9 cellular contexts compared by ENCODE assay signal in the genomic region with DNA sequence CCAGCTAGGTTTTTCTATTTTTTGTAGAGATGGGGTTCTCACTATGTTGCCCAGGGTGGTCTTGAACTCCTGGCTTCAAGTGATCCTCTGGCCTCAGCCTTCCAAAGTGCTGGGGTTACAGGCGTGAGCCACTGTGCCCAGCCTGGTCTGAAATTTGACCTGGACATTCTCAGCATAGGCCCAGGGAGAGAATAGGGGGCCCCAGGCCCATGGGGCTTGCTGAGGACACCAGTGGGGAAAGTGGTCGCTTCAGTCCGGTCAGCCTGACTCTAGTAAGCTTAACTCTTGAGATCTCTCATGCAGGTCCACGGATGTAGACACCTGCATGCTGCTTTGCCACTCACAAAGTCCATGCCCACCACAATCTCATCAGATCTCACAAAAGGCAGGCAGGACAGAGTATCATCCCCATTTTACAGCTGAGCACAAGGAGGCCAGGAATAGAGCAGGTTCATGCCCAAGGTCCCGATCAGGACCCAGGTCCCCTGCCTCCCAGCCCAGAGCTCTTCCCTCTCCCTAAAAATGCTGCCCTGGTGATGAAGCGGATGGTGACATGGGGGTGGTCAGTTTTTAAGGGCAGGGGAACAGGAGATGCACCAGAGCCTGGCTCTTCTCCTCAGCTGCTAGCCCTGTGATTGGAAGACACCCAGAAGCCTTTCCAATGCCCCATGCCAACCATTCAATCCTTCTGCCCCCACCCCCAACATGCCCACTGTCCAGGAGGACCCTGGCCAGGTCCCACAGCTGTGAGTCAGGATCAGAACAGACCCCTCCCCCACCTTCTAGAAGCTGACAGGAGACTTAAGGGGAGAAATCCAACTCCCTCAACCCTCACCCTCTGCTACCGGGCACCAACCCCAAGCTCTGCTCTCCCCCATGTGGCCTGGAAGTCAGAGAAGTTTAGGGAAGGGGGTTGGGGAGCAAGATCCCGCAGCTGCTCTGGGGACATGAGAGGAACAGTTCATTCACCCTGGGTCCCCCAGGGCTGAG. TPM values are rescaled to one million over a fixed set of nuclear protein-coding genes. Genes with fewer than 3 reads are reported as not detected.
DNase-seq lines count a peak whose midpoint lies in the region; ATAC-seq, FAIRE-seq and TF ChIP-seq lines count a peak whose summit lies in the region.
"Had no signal": no experiment of that assay in that cellular context is flagged by ENCODE, and none has a peak within 500 bp of the region (broad histone marks: within the 10 kb centered on the region; RNA-seq: fewer than 3 reads in every experiment).

No MANE protein-coding gene starts in this region.

- H3K27ac ChIP-seq in astrocyte (ENCODE audit: low read depth, low read length) (peak overlapping the region; percentile 59), HepG2 (ENCODE audit: extremely low read length, insufficient read depth, low read length) (no peak overlapping the region), tibial nerve (peak overlapping the region; percentile 79 to 97 (median 87))

- BruUV-seq in HepG2 (replicated peaks; lab: Mats Ljungman, UMichigan), result no TSS peak

- H3K4me1 Mint-ChIP-seq in activated T-cell treated with anti-CD3 and anti-CD28 coated beads, Interleukin-2, amount 50 U/mL, for 72 hours (ENCODE audit: low read depth), result peaks cover 57% of the 10 kb centered on the region
- H3K4me1 Mint-ChIP-seq in astrocyte (ENCODE audit: low read depth, unreplicated experiment), result peaks cover 40% of the 10 kb centered on the region

- H3K9me3 Mint-ChIP-seq in activated T-cell treated with anti-CD3 and anti-CD28 coated beads, Interleukin-2, amount 50 U/mL, for 72 hours, result no peaks in the 10 kb centered on the region
- no peaks in the 10 kb centered on the region for H3K9me3 Mint-ChIP-seq in astrocyte (ENCODE audit: unreplicated experiment)

- TF ChIP-seq POLR2A in HepG2 (IDR thresholded peaks at IDR 0.05; ENCODE audit: insufficient read depth in 1 of 2, low read depth in 2 of 2, low read length in 2 of 2), result no peak
- TF ChIP-seq POLR2A in tibial nerve (IDR thresholded peaks at IDR 0.05), result no peak

- FAIRE-seq in astrocyte (lab: Jason Lieb, UNC) (no peak), HepG2 (lab: Jason Lieb, UNC) (no peak)

- ATAC-seq in activated T-cell treated with anti-CD3 and anti-CD28 coated beads, Interleukin-2, amount 50 U/mL, for 72 hours (replicated peaks in 1 of 2), result no peak
- ATAC-seq in HepG2 (no peak), HG03439 (IDR thresholded peaks at IDR 0.05; ENCODE audit: unreplicated experiment) (no peak), GM19463 (IDR thresholded peaks at IDR 0.05; ENCODE audit: unreplicated experiment) (no peak)

- peak overlapping the region; percentile 89 for H3K9ac ChIP-seq in astrocyte (ENCODE audit: low read length)
- peak overlapping the region; percentile 85 for H3K9ac ChIP-seq in HepG2 (ENCODE audit: insufficient read depth, low read depth, low read length)

- H3K4me1 ChIP-seq in astrocyte (ENCODE audit: insufficient read depth, low read length) (peaks cover 46% of the 10 kb centered on the region), HepG2 (ENCODE audit: insufficient read depth, low read length) (peaks cover 66% of the 10 kb centered on the region), tibial nerve (peaks cover 0 to 72% (median 52%) of the 10 kb centered on the region in 4 donors)

- no peaks in the 10 kb centered on the region for H3K9me3 ChIP-seq in astrocyte (ENCODE audit: insufficient read depth, low read depth, low read length)
- no peaks in the 10 kb centered on the region for H3K9me3 ChIP-seq in HepG2 (ENCODE audit: low read length)
- H3K9me3 ChIP-seq in tibial nerve, result no peaks in the 10 kb centered on the region

- H4K20me1 ChIP-seq in astrocyte (ENCODE audit: insufficient read depth, low read length), result peaks cover 27% of the 10 kb centered on the region
- H4K20me1 ChIP-seq in HepG2 (ENCODE audit: insufficient read depth, low read length), result no peaks in the 10 kb centered on the region

- H3K27me3 ChIP-seq in astrocyte (ENCODE audit: insufficient read depth, low read length) (no peaks in the 10 kb centered on the region), HepG2 (ENCODE audit: control insufficient read depth in 1 of 2, insufficient read depth in 2 of 2, low read length in 2 of 2) (no peaks in the 10 kb centered on the region; a peak in 1 of 5 replicates), tibial nerve (no peaks in the 10 kb centered on the region)

- no peak for TF ChIP-seq CTCF in astrocyte (IDR thresholded peaks at IDR 0.05; ENCODE audit: insufficient read depth, low read depth, low read length)
- TF ChIP-seq CTCF in HepG2 (CRISPR knock-in tag; IDR thresholded peaks at IDR 0.05), result no peak
- no peak for TF ChIP-seq CTCF in tibial nerve (IDR thresholded peaks at IDR 0.05)

- POLR2A ChIA-PET in HepG2 (lab: Yijun Ruan, JAX), result interaction anchor here (1.4 kb wide), 1 partner anchor 10 kb away, joined by 10 read pairs; the partner anchor contains the start of gene UTP11

- peak overlapping the region; percentile 65 for H3K27ac Mint-ChIP-seq in activated T-cell treated with anti-CD3 and anti-CD28 coated beads, Interleukin-2, amount 50 U/mL, for 72 hours
- H3K27ac Mint-ChIP-seq in astrocyte (ENCODE audit: unreplicated experiment), result peak overlapping the region; percentile 66

- no peak for TF ChIP-seq RAD21 in HepG2 (CRISPR knock-in tag; IDR thresholded peaks at IDR 0.05)

- CTCF ChIA-PET in HepG2 (lab: Yijun Ruan, JAX; ENCODE audit: low intra/inter-chr PET ratio, low total read pairs), result interaction anchor here (1.1 kb wide), 1 partner anchor 14 kb away, joined by 3 read pairs; the partner anchor contains the start of gene SF3A3

- in situ Hi-C loops in HepG2 (cut with HindIII; ENCODE audit: extremely low pct_ligation_motif_present, low pct_unique_long_range_greater_than_20kb), result no loop called here

- H3K36me3 ChIP-seq in astrocyte (ENCODE audit: insufficient read depth, low read length), result peaks cover 4% of the 10 kb centered on the region
- peaks cover under 1 to 5% of the 10 kb centered on the region in 2 experiments; a peak in 4 of 5 replicates for H3K36me3 ChIP-seq in HepG2 (replicated peaks in 1 of 2; ENCODE audit: control insufficient read depth in 1 of 2, insufficient read depth in 2 of 2, low read length in 2 of 2)
- H3K36me3 ChIP-seq in tibial nerve, result peaks cover 0 to 5% (median 0%) of the 10 kb centered on the region in 3 donors

- H3K27me3 Mint-ChIP-seq in activated T-cell treated with anti-CD3 and anti-CD28 coated beads, Interleukin-2, amount 50 U/mL, for 72 hours (ENCODE audit: low read depth), result no peaks in the 10 kb centered on the region
- no peaks in the 10 kb centered on the region for H3K27me3 Mint-ChIP-seq in astrocyte (ENCODE audit: low read depth, unreplicated experiment)

- H3K4me3 Mint-ChIP-seq in activated T-cell treated with anti-CD3 and anti-CD28 coated beads, Interleukin-2, amount 50 U/mL, for 72 hours, result peak overlapping the region; percentile 84 to 85
- H3K4me3 Mint-ChIP-seq in astrocyte (ENCODE audit: unreplicated experiment), result peak overlapping the region; percentile 92

- peak overlapping the region; percentile 92 for H3K4me2 ChIP-seq in astrocyte (ENCODE audit: low read length)
- peak overlapping the region; percentile 93 for H3K4me2 ChIP-seq in HepG2 (ENCODE audit: low read depth, low read length)

- H2AFZ ChIP-seq in astrocyte (ENCODE audit: low read depth, low read length), result no peak overlapping the region
- no peak overlapping the region for H2AFZ ChIP-seq in HepG2 (ENCODE audit: low read length)

- H3K4me3 ChIP-seq in astrocyte (ENCODE audit: insufficient read depth, low read depth, low read length) (peak overlapping the region; percentile 87), HepG2 (replicated peaks in 1 of 3; ENCODE audit: insufficient read depth in 1 of 3, low read depth in 2 of 3, low read length in 3 of 3) (peak overlapping the region; percentile 56 to 93 (median 87)), tibial nerve (peak overlapping the region; percentile 57 to 88 (median 75))

- DNase-seq in activated T-cell treated with anti-CD3 and anti-CD28 coated beads, Interleukin-2, amount 50 U/mL, for 72 hours, result no peak
- DNase-seq in activated T-cell treated with anti-CD3 and anti-CD28 coated beads for 4 hours (no peak), astrocyte (ENCODE audit: low read depth) (no peak), HepG2 (ENCODE audit: low spot score) (no peak), tibial nerve (ENCODE audit: low spot score in 2 of 2) (no peak), kidney tubule cell (ENCODE audit: low spot score) (no peak)

- intact Hi-C loops in HepG2 (cut with micrococcal nuclease; ENCODE audit: unreplicated experiment), result no loop called here

- TF ChIP-seq EP300 in HepG2 (IDR thresholded peaks at IDR 0.05; ENCODE audit: low read depth in 2 of 2, low read length in 2 of 2) (no peak), HepG2 (CRISPR knock-in tag; IDR thresholded peaks at IDR 0.05; ENCODE audit: borderline replicate concordance) (no peak), tibial nerve (IDR thresholded peaks at IDR 0.05) (no peak)

- 68% methylated on average over 6 of the region's 8 CpGs for WGBS in HepG2 (ENCODE audit: low lambda C conversion rate)
- 70 to 75% methylated on average over 7 to 8 of the region's 8 CpGs for WGBS in tibial nerve, 2 donors

- peaks cover 63% of the 10 kb centered on the region for H3K79me2 ChIP-seq in astrocyte (ENCODE audit: insufficient read depth, low read length)
- peaks cover 20% of the 10 kb centered on the region for H3K79me2 ChIP-seq in HepG2 (ENCODE audit: insufficient read depth, low read length)

- peaks cover 2 to 3% of the 10 kb centered on the region in 2 donors for H3K36me3 Mint-ChIP-seq in activated T-cell treated with anti-CD3 and anti-CD28 coated beads, Interleukin-2, amount 50 U/mL, for 72 hours (ENCODE audit: insufficient read depth in 2 of 2)
- H3K36me3 Mint-ChIP-seq in astrocyte (ENCODE audit: low read depth, unreplicated experiment), result peaks cover 12% of the 10 kb centered on the region

RNA-seq across cellular contexts. Expression of gene FHL3, which starts 1.8 kb away (rescaled TPM):
- 10 to 100 TPM; 32.7 to 34.5 TPM for total RNA-seq in activated T-cell treated with anti-CD3 and anti-CD28 coated beads, Interleukin-2, amount 50 U/mL, for 72 hours
- total RNA-seq in astrocyte (107 and 116 TPM in 2 replicates), HepG2 (2016; rRNA removed; fragmentation: Illumina TruSeq; extraction: Trizol) (2.8 TPM in 2 replicates), tibial nerve (10 to 100 TPM; 25.1 to 32.7 (median 26.6) TPM)
- total RNA-seq in HepG2 (2016; cell fraction: cytosol; rRNA removed; fragmentation: Illumina TruSeq; extraction: Trizol; ENCODE audit: low read depth), result 2.3 and 2.5 TPM in 2 replicates
- 1.7 and 3.4 TPM in 2 replicates for total RNA-seq in HepG2 (2016; cell fraction: insoluble cytoplasmic fraction; rRNA removed; fragmentation: Illumina TruSeq; extraction: Trizol)
- total RNA-seq in HepG2 (2016; cell fraction: membrane; rRNA removed; fragmentation: Illumina TruSeq; extraction: Trizol), result 3.3 and 3.5 TPM in 2 replicates
- 3.1 and 4.0 TPM in 2 replicates for total RNA-seq in HepG2 (2016; cell fraction: nucleus; rRNA removed; fragmentation: Illumina TruSeq; extraction: Trizol)
- 6.6 and 8.6 TPM in 2 replicates for polyA plus RNA-seq in HepG2 (2011; rRNA removed)
- polyA plus RNA-seq in HepG2 (2011; cell fraction: cytosol; rRNA removed), result 5.2 and 5.5 TPM in 2 replicates
- 31.9 and 32.9 TPM in 2 replicates for polyA plus RNA-seq in HepG2 (2011; cell fraction: nucleus; rRNA removed)
- polyA plus RNA-seq in HepG2 (2012), result 11.9 and 15.1 TPM in 2 replicates
- 5.5 and 6.1 TPM in 2 replicates for polyA plus RNA-seq in HepG2 (2016; cell fraction: cytosol; fragmentation: Illumina TruSeq; extraction: Trizol; ENCODE audit: low read depth)
- polyA plus RNA-seq in HepG2 (2016; cell fraction: insoluble cytoplasmic fraction; fragmentation: Illumina TruSeq; extraction: Trizol; ENCODE audit: low read depth), result 4.6 and 6.9 TPM in 2 replicates
- polyA plus RNA-seq in HepG2 (2016; cell fraction: membrane; fragmentation: Illumina TruSeq; extraction: Trizol; ENCODE audit: low read depth), result 7.6 and 10.1 TPM in 2 replicates
- 7.2 and 9.0 TPM in 2 replicates for polyA plus RNA-seq in HepG2 (2016; cell fraction: nucleus; fragmentation: Illumina TruSeq; extraction: Trizol; ENCODE audit: insufficient read depth, low read depth)
- 23.2 and 31.5 TPM in 2 replicates for polyA minus RNA-seq in HepG2 (2011; rRNA and poly(A)+ RNA removed; ENCODE audit: low replicate concordance)
- polyA minus RNA-seq in HepG2 (2011; cell fraction: cytosol; rRNA and poly(A)+ RNA removed), result 8.4 and 8.7 TPM in 2 replicates
- 15.3 and 23.5 TPM in 2 replicates for polyA minus RNA-seq in HepG2 (2011; cell fraction: nucleus; rRNA and poly(A)+ RNA removed)

RNA-seq across cellular contexts. Expression of gene UTP11, which starts 9.0 kb away (rescaled TPM):
- 10 to 100 TPM; 28.4 to 31.7 TPM for total RNA-seq in activated T-cell treated with anti-CD3 and anti-CD28 coated beads, Interleukin-2, amount 50 U/mL, for 72 hours
- 38.2 and 42.6 TPM in 2 replicates for total RNA-seq in astrocyte
- 44.8 and 71.4 TPM in 2 replicates for total RNA-seq in HepG2 (2016; rRNA removed; fragmentation: Illumina TruSeq; extraction: Trizol)
- total RNA-seq in HepG2 (2016; cell fraction: cytosol; rRNA removed; fragmentation: Illumina TruSeq; extraction: Trizol; ENCODE audit: low read depth), result 8.4 and 10.8 TPM in 2 replicates
- 43.6 and 60.8 TPM in 2 replicates for total RNA-seq in HepG2 (2016; cell fraction: insoluble cytoplasmic fraction; rRNA removed; fragmentation: Illumina TruSeq; extraction: Trizol)
- 16.8 and 19.4 TPM in 2 replicates for total RNA-seq in HepG2 (2016; cell fraction: membrane; rRNA removed; fragmentation: Illumina TruSeq; extraction: Trizol)
- total RNA-seq in HepG2 (2016; cell fraction: nucleus; rRNA removed; fragmentation: Illumina TruSeq; extraction: Trizol), result 20.6 and 23.0 TPM in 2 replicates
- 11.8 and 13.5 TPM in 2 replicates for polyA plus RNA-seq in HepG2 (2011; rRNA removed)
- polyA plus RNA-seq in HepG2 (2011; cell fraction: cytosol; rRNA removed), result 7.8 and 10.7 TPM in 2 replicates
- 4.5 and 5.5 TPM in 2 replicates for polyA plus RNA-seq in HepG2 (2011; cell fraction: nucleus; rRNA removed)
- 16.1 and 22.2 TPM in 2 replicates for polyA plus RNA-seq in HepG2 (2012)
- polyA plus RNA-seq in HepG2 (2016; cell fraction: cytosol; fragmentation: Illumina TruSeq; extraction: Trizol; ENCODE audit: low read depth), result 8.5 and 9.1 TPM in 2 replicates
- 71.4 and 74.3 TPM in 2 replicates for polyA plus RNA-seq in HepG2 (2016; cell fraction: insoluble cytoplasmic fraction; fragmentation: Illumina TruSeq; extraction: Trizol; ENCODE audit: low read depth)
- 11.7 and 13.3 TPM in 2 replicates for polyA plus RNA-seq in HepG2 (2016; cell fraction: membrane; fragmentation: Illumina TruSeq; extraction: Trizol; ENCODE audit: low read depth)
- 35.4 and 38.1 TPM in 2 replicates for polyA plus RNA-seq in HepG2 (2016; cell fraction: nucleus; fragmentation: Illumina TruSeq; extraction: Trizol; ENCODE audit: insufficient read depth, low read depth)
- polyA minus RNA-seq in HepG2 (2011; rRNA and poly(A)+ RNA removed; ENCODE audit: low replicate concordance), result 5.8 and 16.2 TPM in 2 replicates
- polyA minus RNA-seq in HepG2 (2011; cell fraction: cytosol; rRNA and poly(A)+ RNA removed), result 6.4 and 11.6 TPM in 2 replicates
- polyA minus RNA-seq in HepG2 (2011; cell fraction: nucleus; rRNA and poly(A)+ RNA removed), result 18.2 and 19.0 TPM in 2 replicates
- total RNA-seq in tibial nerve, result 10 to 100 TPM; 16.5 to 36.8 (median 25.7) TPM

RNA-seq across cellular contexts. Expression of gene SF3A3, which starts 13.7 kb away (rescaled TPM):
- 10 to 100 TPM; 67.9 to 81.4 TPM for total RNA-seq in activated T-cell treated with anti-CD3 and anti-CD28 coated beads, Interleukin-2, amount 50 U/mL, for 72 hours
- total RNA-seq in astrocyte (66.5 and 76.8 TPM in 2 replicates), HepG2 (2016; rRNA removed; fragmentation: Illumina TruSeq; extraction: Trizol) (122 and 189 TPM in 2 replicates), tibial nerve (10 to 100 TPM; 51.0 to 67.8 (median 62.8) TPM)
- 18.5 and 25.3 TPM in 2 replicates for total RNA-seq in HepG2 (2016; cell fraction: cytosol; rRNA removed; fragmentation: Illumina TruSeq; extraction: Trizol; ENCODE audit: low read depth)
- total RNA-seq in HepG2 (2016; cell fraction: insoluble cytoplasmic fraction; rRNA removed; fragmentation: Illumina TruSeq; extraction: Trizol), result 132 and 186 TPM in 2 replicates
- total RNA-seq in HepG2 (2016; cell fraction: membrane; rRNA removed; fragmentation: Illumina TruSeq; extraction: Trizol), result 29.8 and 36.9 TPM in 2 replicates
- total RNA-seq in HepG2 (2016; cell fraction: nucleus; rRNA removed; fragmentation: Illumina TruSeq; extraction: Trizol), result 74.7 and 82.3 TPM in 2 replicates
- 24.1 and 31.6 TPM in 2 replicates for polyA plus RNA-seq in HepG2 (2011; rRNA removed)
- polyA plus RNA-seq in HepG2 (2011; cell fraction: cytosol; rRNA removed), result 16.2 and 22.5 TPM in 2 replicates
- polyA plus RNA-seq in HepG2 (2011; cell fraction: nucleus; rRNA removed), result 24.3 and 33.1 TPM in 2 replicates
- 47.3 and 68.3 TPM in 2 replicates for polyA plus RNA-seq in HepG2 (2012)
- 8.8 and 10.6 TPM in 2 replicates for polyA plus RNA-seq in HepG2 (2016; cell fraction: cytosol; fragmentation: Illumina TruSeq; extraction: Trizol; ENCODE audit: low read depth)
- 124 and 134 TPM in 2 replicates for polyA plus RNA-seq in HepG2 (2016; cell fraction: insoluble cytoplasmic fraction; fragmentation: Illumina TruSeq; extraction: Trizol; ENCODE audit: low read depth)
- polyA plus RNA-seq in HepG2 (2016; cell fraction: membrane; fragmentation: Illumina TruSeq; extraction: Trizol; ENCODE audit: low read depth), result 11.0 and 11.3 TPM in 2 replicates
- polyA plus RNA-seq in HepG2 (2016; cell fraction: nucleus; fragmentation: Illumina TruSeq; extraction: Trizol; ENCODE audit: insufficient read depth, low read depth), result 54.3 and 57.2 TPM in 2 replicates
- 13.7 and 41.0 TPM in 2 replicates for polyA minus RNA-seq in HepG2 (2011; rRNA and poly(A)+ RNA removed; ENCODE audit: low replicate concordance)
- polyA minus RNA-seq in HepG2 (2011; cell fraction: cytosol; rRNA and poly(A)+ RNA removed), result 34.7 and 37.0 TPM in 2 replicates
- 42.7 and 58.1 TPM in 2 replicates for polyA minus RNA-seq in HepG2 (2011; cell fraction: nucleus; rRNA and poly(A)+ RNA removed)

RNA-seq across cellular contexts. Expression of gene POU3F1, which starts 43.0 kb away (rescaled TPM):
- not detected for total RNA-seq in activated T-cell treated with anti-CD3 and anti-CD28 coated beads, Interleukin-2, amount 50 U/mL, for 72 hours
- total RNA-seq in astrocyte (2.3 and 3.3 TPM in 2 replicates), HepG2 (2016; rRNA removed; fragmentation: Illumina TruSeq; extraction: Trizol) (not detected in 2 replicates), tibial nerve (10 to 100 TPM; 11.6 to 53.4 (median 24.8) TPM)
- total RNA-seq in HepG2 (2016; cell fraction: cytosol; rRNA removed; fragmentation: Illumina TruSeq; extraction: Trizol; ENCODE audit: low read depth), result not detected in 2 replicates
- total RNA-seq in HepG2 (2016; cell fraction: insoluble cytoplasmic fraction; rRNA removed; fragmentation: Illumina TruSeq; extraction: Trizol), result not detected in 2 replicates
- not detected in 2 replicates for total RNA-seq in HepG2 (2016; cell fraction: membrane; rRNA removed; fragmentation: Illumina TruSeq; extraction: Trizol)
- total RNA-seq in HepG2 (2016; cell fraction: nucleus; rRNA removed; fragmentation: Illumina TruSeq; extraction: Trizol), result not detected in 2 replicates
- polyA plus RNA-seq in HepG2 (2011; rRNA removed), result not detected in 2 replicates
- polyA plus RNA-seq in HepG2 (2011; cell fraction: cytosol; rRNA removed), result not detected in 2 replicates
- polyA plus RNA-seq in HepG2 (2011; cell fraction: nucleus; rRNA removed), result not detected in 2 replicates
- not detected in 2 replicates for polyA plus RNA-seq in HepG2 (2012)
- polyA plus RNA-seq in HepG2 (2016; cell fraction: cytosol; fragmentation: Illumina TruSeq; extraction: Trizol; ENCODE audit: low read depth), result not detected in 2 replicates
- not detected in 2 replicates for polyA plus RNA-seq in HepG2 (2016; cell fraction: insoluble cytoplasmic fraction; fragmentation: Illumina TruSeq; extraction: Trizol; ENCODE audit: low read depth)
- not detected in 2 replicates for polyA plus RNA-seq in HepG2 (2016; cell fraction: membrane; fragmentation: Illumina TruSeq; extraction: Trizol; ENCODE audit: low read depth)
- not detected in 2 replicates for polyA plus RNA-seq in HepG2 (2016; cell fraction: nucleus; fragmentation: Illumina TruSeq; extraction: Trizol; ENCODE audit: insufficient read depth, low read depth)
- polyA minus RNA-seq in HepG2 (2011; rRNA and poly(A)+ RNA removed; ENCODE audit: low replicate concordance), result 0.07 TPM in 1 of 2 replicates, not detected in the other
- not detected in 2 replicates for polyA minus RNA-seq in HepG2 (2011; cell fraction: cytosol; rRNA and poly(A)+ RNA removed)
- polyA minus RNA-seq in HepG2 (2011; cell fraction: nucleus; rRNA and poly(A)+ RNA removed), result not detected in 2 replicates
- total RNA-seq: T-helper 2 cell treated with Interferon-gamma antibody and Interleukin-4, amounts not matched to agents 100 ng/mL and 5 ng/mL, for 36 hours had no signal

RNA-seq across cellular contexts. Expression of gene INPP5B, which starts 56.7 kb away (rescaled TPM):
- total RNA-seq in activated T-cell treated with anti-CD3 and anti-CD28 coated beads, Interleukin-2, amount 50 U/mL, for 72 hours, result 10 to 100 TPM; 44.7 to 53.6 TPM
- total RNA-seq in astrocyte, result 19.4 and 21.4 TPM in 2 replicates
- 9.0 and 9.1 TPM in 2 replicates for total RNA-seq in HepG2 (2016; rRNA removed; fragmentation: Illumina TruSeq; extraction: Trizol)
- 3.6 and 5.3 TPM in 2 replicates for total RNA-seq in HepG2 (2016; cell fraction: cytosol; rRNA removed; fragmentation: Illumina TruSeq; extraction: Trizol; ENCODE audit: low read depth)
- 8.8 and 11.3 TPM in 2 replicates for total RNA-seq in HepG2 (2016; cell fraction: insoluble cytoplasmic fraction; rRNA removed; fragmentation: Illumina TruSeq; extraction: Trizol)
- total RNA-seq in HepG2 (2016; cell fraction: membrane; rRNA removed; fragmentation: Illumina TruSeq; extraction: Trizol), result 3.4 and 3.8 TPM in 2 replicates
- total RNA-seq in HepG2 (2016; cell fraction: nucleus; rRNA removed; fragmentation: Illumina TruSeq; extraction: Trizol), result 7.2 and 10.1 TPM in 2 replicates
- polyA plus RNA-seq in HepG2 (2011; rRNA removed), result 9.8 and 10.9 TPM in 2 replicates
- 5.7 and 7.2 TPM in 2 replicates for polyA plus RNA-seq in HepG2 (2011; cell fraction: cytosol; rRNA removed)
- 13.9 and 16.7 TPM in 2 replicates for polyA plus RNA-seq in HepG2 (2011; cell fraction: nucleus; rRNA removed)
- polyA plus RNA-seq in HepG2 (2012), result 6.0 and 6.2 TPM in 2 replicates
- polyA plus RNA-seq in HepG2 (2016; cell fraction: cytosol; fragmentation: Illumina TruSeq; extraction: Trizol; ENCODE audit: low read depth), result 0.57 and 0.60 TPM in 2 replicates
- polyA plus RNA-seq in HepG2 (2016; cell fraction: insoluble cytoplasmic fraction; fragmentation: Illumina TruSeq; extraction: Trizol; ENCODE audit: low read depth), result 5.8 and 6.1 TPM in 2 replicates
- polyA plus RNA-seq in HepG2 (2016; cell fraction: membrane; fragmentation: Illumina TruSeq; extraction: Trizol; ENCODE audit: low read depth), result 1.4 and 1.6 TPM in 2 replicates
- polyA plus RNA-seq in HepG2 (2016; cell fraction: nucleus; fragmentation: Illumina TruSeq; extraction: Trizol; ENCODE audit: insufficient read depth, low read depth), result 9.0 and 10.2 TPM in 2 replicates
- 10.5 and 25.4 TPM in 2 replicates for polyA minus RNA-seq in HepG2 (2011; rRNA and poly(A)+ RNA removed; ENCODE audit: low replicate concordance)
- 6.4 and 9.1 TPM in 2 replicates for polyA minus RNA-seq in HepG2 (2011; cell fraction: cytosol; rRNA and poly(A)+ RNA removed)
- 20.9 and 33.6 TPM in 2 replicates for polyA minus RNA-seq in HepG2 (2011; cell fraction: nucleus; rRNA and poly(A)+ RNA removed)
- total RNA-seq in tibial nerve, result 10 to 100 TPM; 39.1 to 52.5 (median 49.0) TPM
